33 cellular contexts compared by ENCODE assay signal in the genomic region with DNA sequence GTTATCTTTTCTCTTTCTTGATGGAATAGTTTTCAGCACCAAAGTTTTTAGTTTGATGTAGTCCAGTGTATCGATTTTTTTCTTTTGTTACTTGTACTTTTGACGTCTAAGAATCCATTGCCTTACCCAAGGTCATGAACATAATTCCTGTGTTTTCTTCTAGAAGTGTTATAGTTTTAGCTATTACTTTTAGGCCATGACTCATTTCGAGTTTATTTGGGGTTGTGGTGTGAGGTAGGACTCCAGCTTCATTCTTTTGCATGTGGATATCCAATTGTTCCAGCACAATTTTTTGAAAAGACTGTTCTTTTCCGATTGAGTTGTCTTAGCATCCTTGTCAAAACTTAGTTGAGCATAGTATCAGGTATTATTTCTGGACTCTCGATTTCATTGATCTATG.
"Had no signal": no experiment of that assay in that cellular context is flagged by ENCODE, and none has a peak within 500 bp of the region (broad histone marks: within the 10 kb centered on the region; RNA-seq: fewer than 3 reads in every experiment).

No MANE protein-coding gene starts in this region.

- H3K27ac ChIP-seq: adrenal gland, breast epithelium, cardiac muscle cell, coronary artery, dorsolateral prefrontal cortex, foreskin keratinocyte, gastrocnemius medialis, heart left ventricle had no signal

- H3K4me1 ChIP-seq: adrenal gland, breast epithelium, foreskin keratinocyte, gastrocnemius medialis, heart left ventricle had no signal

- ATAC-seq: activated CD4-positive, alpha-beta T cell treated with anti-CD3 and anti-CD28 coated beads for 36 hours; activated T-cell treated with anti-CD3 and anti-CD28 coated beads, Interleukin-2, amount 50 U/mL, for 72 hours; esophagus mucosa; foreskin keratinocyte; gastrocnemius medialis; heart left ventricle; T-helper 17 cell had no signal

- H3K4me3 Mint-ChIP-seq: activated CD4-positive, alpha-beta memory T cell treated with anti-CD3 and anti-CD28 coated beads, Interleukin-2, amount 10 ng/mL, durations not matched to agents 7 days and 5 days; activated CD4-positive, alpha-beta T cell treated with anti-CD3 and anti-CD28 coated beads for 36 hours; activated CD4-positive, alpha-beta T cell treated with anti-CD3 and anti-CD28 coated beads, Interleukin-2, amount 10 ng/mL, durations not matched to agents 24 days and 14 days; activated T-cell treated with anti-CD3 and anti-CD28 coated beads, Interleukin-2, amount 50 U/mL, for 24 hours; activated T-cell treated with anti-CD3 and anti-CD28 coated beads, Interleukin-2, amount 50 U/mL, for 72 hours; brain; dendritic cell treated with granulocyte-macrophage colony-stimulating factor and Interleukin-4, amounts not matched to agents 40 ng/mL and 50 ng/mL, for 4 days; endodermal cell; T-helper 17 cell; T-helper 2 cell treated with Interferon-gamma antibody and Interleukin-4, amounts not matched to agents 5 μg/mL and 100 μg/mL, for 36 hours had no signal

- H3K4me3 ChIP-seq: adrenal gland, breast epithelium, cardiac muscle cell, coronary artery, dorsolateral prefrontal cortex, gastrocnemius medialis, heart left ventricle had no signal

- H3K27ac Mint-ChIP-seq: activated CD4-positive, alpha-beta memory T cell treated with anti-CD3 and anti-CD28 coated beads, Interleukin-2, amount 10 ng/mL, durations not matched to agents 7 days and 5 days; activated CD4-positive, alpha-beta T cell treated with anti-CD3 and anti-CD28 coated beads for 36 hours; activated CD4-positive, alpha-beta T cell treated with anti-CD3 and anti-CD28 coated beads, Interleukin-2, amount 10 ng/mL, durations not matched to agents 24 days and 14 days; activated T-cell treated with anti-CD3 and anti-CD28 coated beads, Interleukin-2, amount 50 U/mL, for 24 hours; activated T-cell treated with anti-CD3 and anti-CD28 coated beads, Interleukin-2, amount 50 U/mL, for 72 hours; brain; dendritic cell treated with granulocyte-macrophage colony-stimulating factor and Interleukin-4, amounts not matched to agents 40 ng/mL and 50 ng/mL, for 4 days; endodermal cell; T-helper 17 cell; T-helper 2 cell treated with Interferon-gamma antibody and Interleukin-4, amounts not matched to agents 5 μg/mL and 100 μg/mL, for 36 hours had no signal

- H3K27me3 Mint-ChIP-seq: activated CD4-positive, alpha-beta T cell treated with anti-CD3 and anti-CD28 coated beads for 36 hours; activated T-cell treated with anti-CD3 and anti-CD28 coated beads, Interleukin-2, amount 50 U/mL, for 24 hours; T-helper 17 cell had no signal

- DNase-seq: activated CD4-positive, alpha-beta memory T cell treated with anti-CD3 and anti-CD28 coated beads, Interleukin-2, amount 10 ng/mL, durations not matched to agents 7 days and 5 days; activated CD4-positive, alpha-beta T cell treated with anti-CD3 and anti-CD28 coated beads for 36 hours; activated CD4-positive, alpha-beta T cell treated with anti-CD3 and anti-CD28 coated beads, Interleukin-2, amount 10 ng/mL, durations not matched to agents 24 days and 14 days; activated CD4-positive, CD25-positive, alpha-beta regulatory T cell; activated CD4-positive, CD25-positive, alpha-beta regulatory T cell treated with anti-CD3 and anti-CD28 coated beads, Interleukin-2, amount 50 U/mL, for 72 hours; activated CD8-positive, alpha-beta memory T cell treated with anti-CD3 and anti-CD28 coated beads, Interleukin-2, amount 50 U/mL, for 48 hours; activated gamma-delta T cell; activated naive CD4-positive, alpha-beta T cell; activated naive CD4-positive, alpha-beta T cell treated with anti-CD3 and anti-CD28 coated beads, Interleukin-2, amount 50 U/mL, for 16 hours; activated T-cell treated with anti-CD3 and anti-CD28 coated beads for 4 hours; activated T-cell treated with anti-CD3 and anti-CD28 coated beads, Interleukin-2, amount 50 U/mL, for 24 hours; activated T-cell treated with anti-CD3 and anti-CD28 coated beads, Interleukin-2, amount 50 U/mL, for 72 hours; adrenal gland; amygdala; aorta; central memory CD4-positive, alpha-beta T cell; cerebellar nuclear complex; dorsolateral prefrontal cortex; effector memory CD4-positive, alpha-beta T cell; endodermal cell; foreskin keratinocyte; gastrocnemius medialis; glutamatergic neuron; heart left ventricle; T-helper 1 cell; T-helper 17 cell had no signal

- H3K36me3 ChIP-seq: adrenal gland, breast epithelium, cardiac muscle cell, gastrocnemius medialis, heart left ventricle had no signal

- H3K27me3 ChIP-seq: adrenal gland, breast epithelium, cardiac muscle cell, dorsolateral prefrontal cortex, gastrocnemius medialis, heart left ventricle had no signal

- H3K9me3 Mint-ChIP-seq: activated T-cell treated with anti-CD3 and anti-CD28 coated beads, Interleukin-2, amount 50 U/mL, for 24 hours had no signal

- H3K4me1 Mint-ChIP-seq: activated CD4-positive, alpha-beta memory T cell treated with anti-CD3 and anti-CD28 coated beads, Interleukin-2, amount 10 ng/mL, durations not matched to agents 7 days and 5 days had no signal

- H3K9me3 ChIP-seq: adrenal gland, breast epithelium, gastrocnemius medialis, heart left ventricle had no signal
